6 cellular contexts compared by ENCODE assay signal in the genomic region with DNA sequence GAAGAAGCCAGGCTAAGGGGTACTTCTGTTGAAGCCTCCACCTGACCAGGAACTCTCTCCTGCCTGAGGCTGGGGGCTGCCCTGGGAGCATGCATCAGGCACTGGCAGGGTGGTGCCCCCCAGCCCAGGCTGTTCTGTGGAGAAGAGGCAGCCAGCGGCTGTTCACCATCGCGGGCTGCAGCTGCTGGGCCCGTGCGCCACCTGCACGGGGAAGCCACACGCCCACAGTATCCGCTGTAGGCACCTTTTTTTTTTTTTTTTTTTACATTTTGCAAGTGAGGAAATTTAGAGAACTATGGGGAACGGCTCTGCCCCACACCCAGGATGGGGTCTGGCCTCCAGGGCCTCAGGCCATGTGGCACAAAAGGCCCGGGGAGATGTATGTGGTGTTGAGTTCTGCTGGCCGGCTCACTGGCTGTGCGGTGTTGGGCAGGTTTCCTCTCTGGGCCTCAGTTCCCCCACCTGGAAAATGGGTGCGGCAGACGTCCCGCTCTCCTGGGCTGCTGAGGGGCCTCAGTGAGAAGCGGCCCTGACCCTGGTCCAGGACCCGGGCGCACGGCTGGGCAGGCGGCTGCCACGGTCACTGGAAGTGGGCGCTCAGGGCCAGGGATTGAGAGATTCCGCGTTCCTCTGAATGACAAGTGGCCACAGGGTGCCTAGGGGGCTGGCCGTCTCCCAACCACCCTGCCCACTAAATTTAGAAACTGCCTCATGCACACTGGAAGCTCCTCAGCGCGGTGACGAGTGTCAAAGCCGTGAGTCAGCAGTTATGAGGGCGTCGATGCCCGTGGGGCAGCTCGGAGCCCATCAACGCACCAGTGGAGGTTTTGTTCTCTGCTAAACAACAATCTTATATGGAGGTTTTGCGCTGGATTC. TPM values are rescaled to one million over a fixed set of nuclear protein-coding genes. Genes with fewer than 3 reads are reported as not detected.
A peak's percentile ranks its signal among the peaks of the same experiment; 100 is the strongest.
DNase-seq lines count a peak whose midpoint lies in the region; ATAC-seq and TF ChIP-seq lines count a peak whose summit lies in the region.

No MANE protein-coding gene starts in this region.

- H3K9me3 Mint-ChIP-seq in activated CD4-positive, alpha-beta memory T cell treated with anti-CD3 and anti-CD28 coated beads, Interleukin-2, amount 10 ng/mL, durations not matched to agents 7 days and 5 days: no peaks in the 10 kb centered on the region

- no peak overlapping the region for H3K4me3 Mint-ChIP-seq in activated CD4-positive, alpha-beta memory T cell treated with anti-CD3 and anti-CD28 coated beads, Interleukin-2, amount 10 ng/mL, durations not matched to agents 7 days and 5 days

- intact Hi-C loops in heart right ventricle (cut with DNase I) (loop anchor here in 3 of 10 donors (1.0 to 2.0 kb wide), 3 partner anchors 24 to 46 kb away; no protein-coding TSS in a partner anchor), thyroid gland (cut with DNase I) (no loop called here)

- peak; percentile 52 for DNase-seq in activated CD4-positive, alpha-beta memory T cell treated with anti-CD3 and anti-CD28 coated beads, Interleukin-2, amount 10 ng/mL, durations not matched to agents 7 days and 5 days
- peak; percentile 78 to 86 for DNase-seq in heart right ventricle
- DNase-seq in thyroid gland: peak in 1 of 2 donors; percentile 20
- no peak for DNase-seq in NCI-H748 (lab: John Stamatoyannopoulos, UW; ENCODE audit: unreplicated experiment)

- H3K4me3 ChIP-seq in heart right ventricle: peak overlapping the region in 6 of 10 donors; percentile 14 to 39 (median 23)
- no peak overlapping the region for H3K4me3 ChIP-seq in thyroid gland (replicated peaks in 1 of 3)

- TF ChIP-seq POLR2A in thyroid gland (IDR thresholded peaks at IDR 0.05): no peak

- TF ChIP-seq CTCF in heart right ventricle (IDR thresholded peaks at IDR 0.05) (peak in 1 of 9 donors; percentile 8), thyroid gland (IDR thresholded peaks at IDR 0.05) (no peak)

- CTCF ChIA-PET in activated CD4-positive, alpha-beta memory T cell treated with anti-CD3 and anti-CD28 coated beads, Interleukin-2, amount 10 ng/mL, durations not matched to agents 7 days and 5 days (lab: Charles Lee): interaction anchor here (1.0 kb wide), 1 partner anchor 8 kb away, joined by 3 read pairs; a partner anchor contains a TSS

- H3K4me1 ChIP-seq in heart right ventricle (peaks cover 4 to 29% (median 23%) of the 10 kb centered on the region in 9 donors), thyroid gland (no peaks in the 10 kb centered on the region)

- no peaks in the 10 kb centered on the region for H3K36me3 ChIP-seq in heart right ventricle
- no peaks in the 10 kb centered on the region for H3K36me3 ChIP-seq in thyroid gland

- peaks cover 20% of the 10 kb centered on the region for H3K4me1 Mint-ChIP-seq in activated CD4-positive, alpha-beta memory T cell treated with anti-CD3 and anti-CD28 coated beads, Interleukin-2, amount 10 ng/mL, durations not matched to agents 7 days and 5 days

- H3K36me3 Mint-ChIP-seq in activated CD4-positive, alpha-beta memory T cell treated with anti-CD3 and anti-CD28 coated beads, Interleukin-2, amount 10 ng/mL, durations not matched to agents 7 days and 5 days (ENCODE audit: low read depth): no peaks in the 10 kb centered on the region

- ATAC-seq in HG03432 (IDR thresholded peaks at IDR 0.05; ENCODE audit: unreplicated experiment) (peak; percentile 54), heart right ventricle (peak; percentile 90 to 96 (median 94)), HG02642 (IDR thresholded peaks at IDR 0.05; ENCODE audit: poor library complexity, unreplicated experiment) (no peak)

- WGBS in heart right ventricle, 2 donors: 37 to 43% methylated on average over 35 of the region's 35 CpGs
- WGBS in thyroid gland, 2 donors: 69 to 73% methylated on average over 16 to 23 of the region's 35 CpGs

- H3K27ac Mint-ChIP-seq in activated CD4-positive, alpha-beta memory T cell treated with anti-CD3 and anti-CD28 coated beads, Interleukin-2, amount 10 ng/mL, durations not matched to agents 7 days and 5 days: peak overlapping the region; percentile 62

- POLR2A ChIA-PET in activated CD4-positive, alpha-beta memory T cell treated with anti-CD3 and anti-CD28 coated beads, Interleukin-2, amount 10 ng/mL, durations not matched to agents 7 days and 5 days (lab: Charles Lee): interaction anchor here (0.7 to 1.5 kb wide), 3 partner anchors 10 to 19 kb away, joined by 3 to 7 read pairs (median 4); no protein-coding TSS in a partner anchor

- H3K27ac ChIP-seq in heart right ventricle (peak overlapping the region; percentile 87 to 100 (median 97)), thyroid gland (peak overlapping the region; percentile 33 to 85 (median 74))

- H3K9me3 ChIP-seq in heart right ventricle (no peaks in the 10 kb centered on the region), thyroid gland (no peaks in the 10 kb centered on the region)

- H3K27me3 ChIP-seq in heart right ventricle (no peaks in the 10 kb centered on the region), thyroid gland (no peaks in the 10 kb centered on the region)

- no peaks in the 10 kb centered on the region for H3K27me3 Mint-ChIP-seq in activated CD4-positive, alpha-beta memory T cell treated with anti-CD3 and anti-CD28 coated beads, Interleukin-2, amount 10 ng/mL, durations not matched to agents 7 days and 5 days

RNA-seq across cellular contexts. Expression of a gene that starts 8.8 kb away (rescaled TPM):
- total RNA-seq in activated CD4-positive, alpha-beta memory T cell treated with anti-CD3 and anti-CD28 coated beads, Interleukin-2, amount 10 ng/mL, durations not matched to agents 7 days and 5 days: 10 to 100 TPM; 79.2 to 87.5 TPM
- total RNA-seq in heart right ventricle: 10 to 100 TPM; 41.5 to 59.4 (median 45.4) TPM
- polyA plus RNA-seq in heart right ventricle: 10 to 100 TPM; 42.4 to 58.0 TPM
- 10 to 100 TPM; 34.5 to 72.3 (median 65.5) TPM for total RNA-seq in thyroid gland

RNA-seq across cellular contexts. Expression of a gene that starts 17.5 kb away (rescaled TPM):
- 10 to 100 TPM; 34.1 to 37.6 TPM for total RNA-seq in activated CD4-positive, alpha-beta memory T cell treated with anti-CD3 and anti-CD28 coated beads, Interleukin-2, amount 10 ng/mL, durations not matched to agents 7 days and 5 days
- total RNA-seq in heart right ventricle (100 to 1,000 TPM in 5 of 10 donors, 10 to 100 TPM in 5; 58.6 to 180 (median 106) TPM), thyroid gland (10 to 100 TPM; 16.8 to 26.7 (median 21.7) TPM)
- 100 to 1,000 TPM in 1 of 2 donors, 10 to 100 TPM in 1; 82.1 to 102 TPM for polyA plus RNA-seq in heart right ventricle

RNA-seq across cellular contexts. Expression of a gene that starts 43.0 kb away (rescaled TPM):
- total RNA-seq in activated CD4-positive, alpha-beta memory T cell treated with anti-CD3 and anti-CD28 coated beads, Interleukin-2, amount 10 ng/mL, durations not matched to agents 7 days and 5 days: not detected
- total RNA-seq in heart right ventricle: under 1 TPM; 0.09 to 0.85 (median 0.51) TPM
- polyA plus RNA-seq in heart right ventricle: 1 to 10 TPM in 1 of 2 donors, under 1 TPM in 1; 0.45 to 1.2 TPM
- 1 to 10 TPM in 1 of 4 donors, under 1 TPM in 3; 0.44 to 3.0 (median 0.70) TPM for total RNA-seq in thyroid gland

RNA-seq across cellular contexts. Expression of a gene that starts 53.7 kb away (rescaled TPM):
- 1 to 10 TPM; 1.5 to 1.6 TPM for total RNA-seq in activated CD4-positive, alpha-beta memory T cell treated with anti-CD3 and anti-CD28 coated beads, Interleukin-2, amount 10 ng/mL, durations not matched to agents 7 days and 5 days
- total RNA-seq in heart right ventricle (10 to 100 TPM in 2 of 10 donors, 1 to 10 TPM in 8; 4.6 to 14.9 (median 7.5) TPM), thyroid gland (10 to 100 TPM; 10.0 to 16.6 (median 14.3) TPM)
- 10 to 100 TPM; 18.9 to 38.3 TPM for polyA plus RNA-seq in heart right ventricle

RNA-seq across cellular contexts. Expression of a gene that starts 56.8 kb away (rescaled TPM):
- total RNA-seq in activated CD4-positive, alpha-beta memory T cell treated with anti-CD3 and anti-CD28 coated beads, Interleukin-2, amount 10 ng/mL, durations not matched to agents 7 days and 5 days: 10 to 100 TPM; 32.7 to 34.9 TPM
- total RNA-seq in heart right ventricle: 10 to 100 TPM in 8 of 10 donors, 1 to 10 TPM in 2; 7.3 to 14.1 (median 11.1) TPM
- 10 to 100 TPM; 44.6 to 45.7 TPM for polyA plus RNA-seq in heart right ventricle
- 10 to 100 TPM; 28.1 to 65.6 (median 50.2) TPM for total RNA-seq in thyroid gland

Comparison
In these comparisons a context has a peak if more than half of its experiments do, and no peak if none do; other contexts are left out.
1. H3K4me3 ChIP-seq: peak in heart right ventricle (6 of 10); none in thyroid gland (0 of 3).